1 cellular context compared by ENCODE assay signal in genomic region chr17:82058230-82058854, GRCh38.
TF ChIP-seq lines count a peak whose summit lies in the region.

No MANE protein-coding gene starts in this region.

TF ChIP-seq in A549, 52 proteins besides CTCF, POLR2A, EP300 and RAD21 (continued from another document):
- TF ChIP-seq PBX3 (IDR thresholded peaks at IDR 0.05), result peak; percentile 22; the same call in 1 of the 2 replicates
